ENCODE assay signal across 1 cellular context in genomic region chr9:121154782-121155181, GRCh38.
TF ChIP-seq lines count a peak whose summit lies in the region.

No MANE protein-coding gene starts in this region.

TF ChIP-seq in K562, 482 proteins besides CTCF, POLR2A, EP300 and RAD21 (continues in another document):
- TF ChIP-seq CHD2 (IDR thresholded peaks at IDR 0.05; ENCODE audit: low read depth, low read length) (no peak), SAFB (IDR thresholded peaks at IDR 0.05; ENCODE audit: borderline replicate concordance, low read depth, low read length) (no peak), RBFOX2 (IDR thresholded peaks at IDR 0.05; ENCODE audit: low read depth, low read length) (no peak), SIN3B (IDR thresholded peaks at IDR 0.05; ENCODE audit: low read depth) (no peak), GABPB1 (CRISPR knock-in tag; IDR thresholded peaks at IDR 0.05) (no peak), NR2F6 (CRISPR knock-in tag; IDR thresholded peaks at IDR 0.05) (no peak), RBM22 (IDR thresholded peaks at IDR 0.05; ENCODE audit: low read depth, low read length, poor library complexity, severe bottlenecking) (no peak), ZNF124 (CRISPR knock-in tag; IDR thresholded peaks at IDR 0.05) (no peak), MTA1 (IDR thresholded peaks at IDR 0.05; ENCODE audit: borderline replicate concordance) (peak; percentile 72; the same call in 1 of the 2 replicates), SNIP1 (IDR thresholded peaks at IDR 0.05; ENCODE audit: low read depth) (no peak), PHB2 (IDR thresholded peaks at IDR 0.05; ENCODE audit: low read depth) (no peak), BRF1 (IDR thresholded peaks at IDR 0.05; ENCODE audit: borderline replicate concordance, extremely low read depth, insufficient read length) (no peak), ZFX (CRISPR knock-in tag; IDR thresholded peaks at IDR 0.05) (no peak), ZNF77 (CRISPR knock-in tag; IDR thresholded peaks at IDR 0.05) (no peak), ELF1 (tag; IDR thresholded peaks at IDR 0.05) (no peak), EP400 (IDR thresholded peaks at IDR 0.05) (no peak; the same call in 1 of the 2 replicates), CSDE1 (IDR thresholded peaks at IDR 0.05) (no peak), PKNOX1 (IDR thresholded peaks at IDR 0.05) (peak; percentile 58), ADNP (tag; IDR thresholded peaks at IDR 0.05) (no peak; the same call in 1 of the 2 replicates), FOS (IDR thresholded peaks at IDR 0.05; ENCODE audit: extremely low read depth, insufficient read length) (peak; percentile 30), RBM25 (IDR thresholded peaks at IDR 0.05; ENCODE audit: low read depth, low read length, severe bottlenecking) (no peak), TCF15 (CRISPR knock-in tag; IDR thresholded peaks at IDR 0.05) (no peak), KLF6 (CRISPR knock-in tag; IDR thresholded peaks at IDR 0.05; ENCODE audit: borderline replicate concordance) (no peak), POLR2AphosphoS5 (IDR thresholded peaks at IDR 0.05; ENCODE audit: control insufficient read depth, insufficient read depth, low read depth, low read length) (peak; percentile 86), NR3C1 (CRISPR knock-in tag; IDR thresholded peaks at IDR 0.05) (no peak), SMAD1 (IDR thresholded peaks at IDR 0.05; ENCODE audit: low read depth, low read length, partially characterized antibody) (no peak), STAT5B (CRISPR knock-in tag; IDR thresholded peaks at IDR 0.05) (no peak), BRCA1 (IDR thresholded peaks at IDR 0.05) (no peak), BRCA1 (CRISPR knock-in tag; IDR thresholded peaks at IDR 0.05) (no peak), ASH1L (IDR thresholded peaks at IDR 0.05; ENCODE audit: borderline replicate concordance, low read depth, partially characterized antibody) (no peak), ZBTB2 (IDR thresholded peaks at IDR 0.05) (peak; percentile 41; the same call in 1 of the 2 replicates), ZNF133 (CRISPR knock-in tag; IDR thresholded peaks at IDR 0.05) (no peak), HOMEZ (CRISPR knock-in tag; IDR thresholded peaks at IDR 0.05) (no peak), ZNF507 (tag; conservative IDR thresholded peaks at IDR 0.05) (no peak), CCAR2 (IDR thresholded peaks at IDR 0.05; ENCODE audit: low read depth, low read length) (no peak), TAF7 (tag; IDR thresholded peaks at IDR 0.05) (no peak), PCBP1 (IDR thresholded peaks at IDR 0.05; ENCODE audit: low read depth, low read length, poor library complexity, severe bottlenecking) (no peak), SUPT5H (IDR thresholded peaks at IDR 0.05) (no peak), HMGN3 (IDR thresholded peaks at IDR 0.05; ENCODE audit: borderline replicate concordance, extremely low read depth, insufficient read length, low read depth, low read length) (peak; percentile 49), MTF1 (CRISPR knock-in tag; IDR thresholded peaks at IDR 0.05; ENCODE audit: borderline replicate concordance) (no peak)
- TF ChIP-seq, protein P1, sequence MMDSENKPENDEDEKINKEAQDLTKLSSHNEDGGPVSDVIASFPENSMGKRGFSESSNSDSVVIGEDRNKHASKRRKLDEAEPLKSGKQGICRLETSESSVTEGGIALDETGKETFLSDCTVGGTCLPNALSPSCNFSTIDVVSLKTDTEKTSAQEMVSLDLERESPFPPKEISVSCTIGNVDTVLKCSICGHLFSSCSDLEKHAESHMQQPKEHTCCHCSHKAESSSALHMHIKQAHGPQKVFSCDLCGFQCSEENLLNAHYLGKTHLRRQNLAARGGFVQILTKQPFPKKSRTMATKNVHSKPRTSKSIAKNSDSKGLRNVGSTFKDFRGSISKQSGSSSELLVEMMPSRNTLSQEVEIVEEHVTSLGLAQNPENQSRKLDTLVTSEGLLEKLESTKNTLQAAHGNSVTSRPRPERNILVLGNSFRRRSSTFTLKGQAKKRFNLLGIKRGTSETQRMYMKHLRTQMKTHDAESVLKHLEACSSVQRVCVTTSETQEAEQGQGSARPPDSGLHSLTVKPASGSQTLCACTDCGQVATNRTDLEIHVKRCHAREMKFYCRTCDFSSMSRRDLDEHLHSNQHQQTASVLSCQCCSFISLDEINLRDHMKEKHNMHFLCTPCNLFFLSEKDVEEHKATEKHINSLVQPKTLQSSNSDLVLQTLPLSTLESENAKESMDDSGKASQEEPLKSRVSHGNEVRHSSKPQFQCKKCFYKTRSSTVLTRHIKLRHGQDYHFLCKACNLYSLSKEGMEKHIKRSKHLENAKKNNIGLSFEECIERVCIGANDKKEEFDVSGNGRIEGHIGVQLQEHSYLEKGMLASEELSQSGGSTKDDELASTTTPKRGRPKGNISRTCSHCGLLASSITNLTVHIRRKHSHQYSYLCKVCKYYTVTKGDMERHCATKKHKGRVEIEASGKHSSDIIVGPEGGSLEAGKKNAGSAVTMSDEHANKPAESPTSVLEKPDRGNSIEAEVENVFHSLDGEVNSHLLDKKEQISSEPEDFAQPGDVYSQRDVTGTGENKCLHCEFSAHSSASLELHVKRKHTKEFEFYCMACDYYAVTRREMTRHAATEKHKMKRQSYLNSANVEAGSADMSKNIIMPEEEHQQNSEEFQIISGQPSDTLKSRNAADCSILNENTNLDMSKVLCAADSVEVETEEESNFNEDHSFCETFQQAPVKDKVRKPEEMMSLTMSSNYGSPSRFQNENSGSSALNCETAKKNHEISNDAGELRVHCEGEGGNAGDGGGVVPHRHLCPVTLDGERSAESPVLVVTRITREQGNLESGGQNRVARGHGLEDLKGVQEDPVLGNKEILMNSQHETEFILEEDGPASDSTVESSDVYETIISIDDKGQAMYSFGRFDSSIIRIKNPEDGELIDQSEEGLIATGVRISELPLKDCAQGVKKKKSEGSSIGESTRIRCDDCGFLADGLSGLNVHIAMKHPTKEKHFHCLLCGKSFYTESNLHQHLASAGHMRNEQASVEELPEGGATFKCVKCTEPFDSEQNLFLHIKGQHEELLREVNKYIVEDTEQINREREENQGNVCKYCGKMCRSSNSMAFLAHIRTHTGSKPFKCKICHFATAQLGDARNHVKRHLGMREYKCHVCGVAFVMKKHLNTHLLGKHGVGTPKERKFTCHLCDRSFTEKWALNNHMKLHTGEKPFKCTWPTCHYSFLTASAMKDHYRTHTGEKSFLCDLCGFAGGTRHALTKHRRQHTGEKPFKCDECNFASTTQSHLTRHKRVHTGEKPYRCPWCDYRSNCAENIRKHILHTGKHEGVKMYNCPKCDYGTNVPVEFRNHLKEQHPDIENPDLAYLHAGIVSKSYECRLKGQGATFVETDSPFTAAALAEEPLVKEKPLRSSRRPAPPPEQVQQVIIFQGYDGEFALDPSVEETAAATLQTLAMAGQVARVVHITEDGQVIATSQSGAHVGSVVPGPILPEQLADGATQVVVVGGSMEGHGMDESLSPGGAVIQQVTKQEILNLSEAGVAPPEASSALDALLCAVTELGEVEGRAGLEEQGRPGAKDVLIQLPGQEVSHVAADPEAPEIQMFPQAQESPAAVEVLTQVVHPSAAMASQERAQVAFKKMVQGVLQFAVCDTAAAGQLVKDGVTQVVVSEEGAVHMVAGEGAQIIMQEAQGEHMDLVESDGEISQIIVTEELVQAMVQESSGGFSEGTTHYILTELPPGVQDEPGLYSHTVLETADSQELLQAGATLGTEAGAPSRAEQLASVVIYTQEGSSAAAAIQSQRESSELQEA (IDR thresholded peaks at IDR 0.05; ENCODE audit: low read depth) = no peak
- TF ChIP-seq, protein P2, sequence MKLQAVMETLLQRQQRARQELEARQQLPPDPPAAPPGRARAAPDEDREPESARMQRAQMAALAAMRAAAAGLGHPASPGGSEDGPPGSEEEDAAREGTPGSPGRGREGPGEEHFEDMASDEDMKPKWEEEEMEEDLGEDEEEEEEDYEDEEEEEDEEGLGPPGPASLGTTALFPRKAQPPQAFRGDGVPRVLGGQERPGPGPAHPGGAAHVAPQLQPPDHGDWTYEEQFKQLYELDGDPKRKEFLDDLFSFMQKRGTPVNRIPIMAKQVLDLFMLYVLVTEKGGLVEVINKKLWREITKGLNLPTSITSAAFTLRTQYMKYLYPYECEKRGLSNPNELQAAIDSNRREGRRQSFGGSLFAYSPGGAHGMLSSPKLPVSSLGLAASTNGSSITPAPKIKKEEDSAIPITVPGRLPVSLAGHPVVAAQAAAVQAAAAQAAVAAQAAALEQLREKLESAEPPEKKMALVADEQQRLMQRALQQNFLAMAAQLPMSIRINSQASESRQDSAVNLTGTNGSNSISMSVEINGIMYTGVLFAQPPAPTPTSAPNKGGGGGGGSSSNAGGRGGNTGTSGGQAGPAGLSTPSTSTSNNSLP (IDR thresholded peaks at IDR 0.05; ENCODE audit: borderline replicate concordance, low read depth, low read length) = no peak; the same call in 1 of the 2 replicates
- TF ChIP-seq, protein P3, sequence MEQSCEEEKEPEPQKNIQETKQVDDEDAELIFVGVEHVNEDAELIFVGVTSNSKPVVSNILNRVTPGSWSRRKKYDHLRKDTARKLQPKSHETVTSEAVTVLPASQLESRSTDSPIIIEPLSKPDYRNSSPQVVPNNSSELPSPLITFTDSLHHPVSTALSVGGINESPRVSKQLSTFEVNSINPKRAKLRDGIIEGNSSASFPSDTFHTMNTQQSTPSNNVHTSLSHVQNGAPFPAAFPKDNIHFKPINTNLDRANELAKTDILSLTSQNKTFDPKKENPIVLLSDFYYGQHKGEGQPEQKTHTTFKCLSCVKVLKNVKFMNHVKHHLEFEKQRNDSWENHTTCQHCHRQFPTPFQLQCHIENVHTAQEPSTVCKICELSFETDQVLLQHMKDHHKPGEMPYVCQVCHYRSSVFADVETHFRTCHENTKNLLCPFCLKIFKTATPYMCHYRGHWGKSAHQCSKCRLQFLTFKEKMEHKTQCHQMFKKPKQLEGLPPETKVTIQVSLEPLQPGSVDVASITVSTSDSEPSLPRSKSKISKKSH (CRISPR knock-in tag; IDR thresholded peaks at IDR 0.05) = no peak
- TF ChIP-seq, protein P4, sequence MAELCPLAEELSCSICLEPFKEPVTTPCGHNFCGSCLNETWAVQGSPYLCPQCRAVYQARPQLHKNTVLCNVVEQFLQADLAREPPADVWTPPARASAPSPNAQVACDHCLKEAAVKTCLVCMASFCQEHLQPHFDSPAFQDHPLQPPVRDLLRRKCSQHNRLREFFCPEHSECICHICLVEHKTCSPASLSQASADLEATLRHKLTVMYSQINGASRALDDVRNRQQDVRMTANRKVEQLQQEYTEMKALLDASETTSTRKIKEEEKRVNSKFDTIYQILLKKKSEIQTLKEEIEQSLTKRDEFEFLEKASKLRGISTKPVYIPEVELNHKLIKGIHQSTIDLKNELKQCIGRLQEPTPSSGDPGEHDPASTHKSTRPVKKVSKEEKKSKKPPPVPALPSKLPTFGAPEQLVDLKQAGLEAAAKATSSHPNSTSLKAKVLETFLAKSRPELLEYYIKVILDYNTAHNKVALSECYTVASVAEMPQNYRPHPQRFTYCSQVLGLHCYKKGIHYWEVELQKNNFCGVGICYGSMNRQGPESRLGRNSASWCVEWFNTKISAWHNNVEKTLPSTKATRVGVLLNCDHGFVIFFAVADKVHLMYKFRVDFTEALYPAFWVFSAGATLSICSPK (IDR thresholded peaks at IDR 0.05; ENCODE audit: borderline replicate concordance) = no peak
- TF ChIP-seq, protein P5, sequence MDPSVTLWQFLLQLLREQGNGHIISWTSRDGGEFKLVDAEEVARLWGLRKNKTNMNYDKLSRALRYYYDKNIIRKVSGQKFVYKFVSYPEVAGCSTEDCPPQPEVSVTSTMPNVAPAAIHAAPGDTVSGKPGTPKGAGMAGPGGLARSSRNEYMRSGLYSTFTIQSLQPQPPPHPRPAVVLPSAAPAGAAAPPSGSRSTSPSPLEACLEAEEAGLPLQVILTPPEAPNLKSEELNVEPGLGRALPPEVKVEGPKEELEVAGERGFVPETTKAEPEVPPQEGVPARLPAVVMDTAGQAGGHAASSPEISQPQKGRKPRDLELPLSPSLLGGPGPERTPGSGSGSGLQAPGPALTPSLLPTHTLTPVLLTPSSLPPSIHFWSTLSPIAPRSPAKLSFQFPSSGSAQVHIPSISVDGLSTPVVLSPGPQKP (CRISPR knock-in tag; IDR thresholded peaks at IDR 0.05) = no peak
